In genomic region chr2:240021488-240022104, GRCh38 we compare ENCODE assay signal across 8 cellular contexts. TPM values are rescaled to one million over a fixed set of nuclear protein-coding genes. Genes with fewer than 3 reads are reported as not detected.
DNase-seq lines count a peak whose midpoint lies in the region; ATAC-seq and TF ChIP-seq lines count a peak whose summit lies in the region.

No MANE protein-coding gene starts in this region.

- H3K4me3 ChIP-seq in dorsolateral prefrontal cortex, result no peak overlapping the region

- no peaks in the 10 kb centered on the region for H3K27me3 Mint-ChIP-seq in mesothelial cell of epicardium (ENCODE audit: low read depth)

- no peaks in the 10 kb centered on the region for H3K9me3 Mint-ChIP-seq in mesothelial cell of epicardium

- DNase-seq in Right ventricle myocardium inferior (ENCODE audit: missing footprints), result peak; percentile 77
- DNase-seq in cardiac septum (ENCODE audit: low spot score), result no peak
- DNase-seq in NCI-H2196 (lab: John Stamatoyannopoulos, UW; ENCODE audit: unreplicated experiment), result peak; percentile 78
- peak; percentile 47 to 62 for DNase-seq in activated CD4-positive, alpha-beta T cell treated with anti-CD3 and anti-CD28 coated beads for 4 hours
- DNase-seq in dorsolateral prefrontal cortex, result peak in 9 of 10 donors; percentile 48 to 77 (median 70)
- DNase-seq in mesothelial cell of epicardium (ENCODE audit: low spot score in 2 of 2, unreplicated experiment in 2 of 2), result peak; percentile 49 to 78
- peak; percentile 79 for DNase-seq in stimulated activated CD8-positive, alpha-beta memory T cell treated with anti-CD3 and anti-CD28 coated beads, Interleukin-4, amount 100 ng/mL, for 48 hours

- H3K27ac ChIP-seq in dorsolateral prefrontal cortex, result no peak overlapping the region

- peaks cover 15% of the 10 kb centered on the region for H3K4me1 Mint-ChIP-seq in mesothelial cell of epicardium

- intact Hi-C loops in Right ventricle myocardium inferior (cut with DNase I) (no loop called here), cardiac septum (cut with DNase I) (loop anchor here (10.0 kb wide), 1 partner anchor 563 kb away; the partner anchor contains the start of gene CAPN10), dorsolateral prefrontal cortex (cut with DNase I) (loop anchor here (10.0 kb wide), 1 partner anchor 113 kb away; the partner anchor contains the start of gene COPS9 (in 2 of the 2))

- ATAC-seq in Right ventricle myocardium inferior (no peak), GM18858 (IDR thresholded peaks at IDR 0.05; ENCODE audit: unreplicated experiment) (no peak)

- H3K4me3 Mint-ChIP-seq in mesothelial cell of epicardium, result no peak overlapping the region

- peaks cover 30% of the 10 kb centered on the region for H3K36me3 Mint-ChIP-seq in mesothelial cell of epicardium

- H3K27me3 ChIP-seq in dorsolateral prefrontal cortex, result no peaks in the 10 kb centered on the region

- H3K27ac Mint-ChIP-seq in mesothelial cell of epicardium, result no peak overlapping the region

- TF ChIP-seq CTCF in dorsolateral prefrontal cortex (IDR thresholded peaks at IDR 0.05 in 54 of 56, conservative IDR thresholded peaks at IDR 0.05 in 2 of 56; ENCODE audit: low read depth in 1 of 56, partially characterized antibody in 56 of 56) (peak; percentile 41 to 77 (median 68)), mesothelial cell of epicardium (IDR thresholded peaks at IDR 0.05; ENCODE audit: unreplicated experiment) (peak; percentile 66)

RNA-seq across cellular contexts. Expression of gene NDUFA10, which starts 3.5 kb away (rescaled TPM):
- total RNA-seq in Right ventricle myocardium inferior (422 TPM), cardiac septum (330 TPM), dorsolateral prefrontal cortex (100 to 1,000 TPM; 113 to 234 (median 181) TPM), mesothelial cell of epicardium (121 to 129 TPM (median 125 TPM) in 3 replicates)

RNA-seq across cellular contexts. Expression of gene OR6B2, which starts 8.6 kb away (rescaled TPM):
- total RNA-seq in Right ventricle myocardium inferior, result not detected
- not detected for total RNA-seq in cardiac septum
- total RNA-seq in dorsolateral prefrontal cortex, result not detected
- total RNA-seq in mesothelial cell of epicardium, result not detected in 3 replicates

RNA-seq across cellular contexts. Expression of gene OR6B3, which starts 31.7 kb away (rescaled TPM):
- total RNA-seq in Right ventricle myocardium inferior (not detected), cardiac septum (not detected), dorsolateral prefrontal cortex (under 1 TPM in 8 of 120 experiments, not detected in 112; 0.50 to 0.98 (median 0.57) TPM), mesothelial cell of epicardium (not detected in 3 replicates)
